In the genomic region with DNA sequence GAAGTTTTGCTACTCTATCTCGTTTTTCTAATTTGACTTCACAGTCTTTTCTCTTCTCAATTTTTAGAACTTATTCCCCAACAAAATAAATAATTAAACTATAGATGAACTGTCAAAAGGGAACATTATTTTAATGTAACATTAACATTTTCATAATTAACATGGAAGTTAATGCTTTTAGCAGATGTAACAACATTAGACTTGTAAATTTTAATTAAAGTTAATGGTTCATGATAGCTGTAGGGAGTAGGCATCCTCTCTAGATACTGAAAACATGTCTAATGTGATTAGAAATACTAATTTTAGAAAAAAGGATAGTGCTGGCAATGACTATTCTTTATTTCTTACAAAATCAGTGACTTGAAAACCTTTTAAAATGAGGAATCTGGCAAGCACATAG, we compare ENCODE assay signal across 1 cellular context.
TF ChIP-seq lines count a peak whose summit lies in the region.

No MANE protein-coding gene starts in this region.

TF ChIP-seq in IMR-90, 13 proteins besides CTCF, POLR2A, EP300 and RAD21 (continued from another document):
- TF ChIP-seq BHLHE40 (IDR thresholded peaks at IDR 0.05; ENCODE audit: low read depth, low read length) (no peak), MXI1 (IDR thresholded peaks at IDR 0.05; ENCODE audit: borderline replicate concordance, low read depth, low read length) (no peak), CEBPB (IDR thresholded peaks at IDR 0.05; ENCODE audit: low read depth, low read length) (no peak), ELK1 (IDR thresholded peaks at IDR 0.05; ENCODE audit: borderline replicate concordance, low read depth, low read length) (no peak)
